ENCODE assay signal across 12 cellular contexts in the genomic region with DNA sequence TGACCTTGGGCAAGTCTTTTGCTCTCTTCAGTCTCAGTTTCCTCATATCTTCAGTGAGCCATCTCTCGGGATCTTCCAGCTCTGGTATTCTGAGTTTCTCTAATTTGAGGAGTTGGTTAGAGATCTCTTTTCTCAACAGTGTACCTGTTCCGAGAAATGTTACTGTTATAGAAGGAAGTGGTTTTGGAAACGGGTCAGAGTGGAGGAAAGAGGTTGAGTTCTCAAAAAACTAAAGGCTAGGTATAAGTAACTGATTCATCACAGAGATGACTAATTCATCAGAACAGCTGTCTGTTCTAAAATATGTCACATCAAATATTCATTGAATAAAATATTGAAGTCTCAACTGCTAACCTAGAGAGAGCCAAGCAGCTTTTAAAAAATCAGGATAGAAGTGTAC.
DNase-seq lines count a peak whose midpoint lies in the region; ATAC-seq and TF ChIP-seq lines count a peak whose summit lies in the region.
"Had no signal": no experiment of that assay in that cellular context is flagged by ENCODE, and none has a peak within 500 bp of the region (broad histone marks: within the 10 kb centered on the region; RNA-seq: fewer than 3 reads in every experiment).

No MANE protein-coding gene starts in this region.

- no peaks in the 10 kb centered on the region for H3K36me3 ChIP-seq in neural progenitor cell

- H3K4me3 Mint-ChIP-seq in chondrocyte (ENCODE audit: unreplicated experiment) (no peak overlapping the region), neural progenitor cell (no peak overlapping the region)

- H3K4me1 Mint-ChIP-seq in chondrocyte (ENCODE audit: low read depth) (peaks cover 56% of the 10 kb centered on the region), neural progenitor cell (peaks cover 2% of the 10 kb centered on the region)

- H3K9me3 ChIP-seq in neural progenitor cell (ENCODE audit: low read depth): no peaks in the 10 kb centered on the region
- H3K9me3 ChIP-seq: thoracic aorta had no signal

- no peaks in the 10 kb centered on the region for H3F3A ChIP-seq in neural progenitor cell (ENCODE audit: low read depth)

- H3K4me3 ChIP-seq in GM12865 (ENCODE audit: low read depth, low read length): no peak overlapping the region
- H3K4me3 ChIP-seq in neural progenitor cell: no peak overlapping the region
- H3K4me3 ChIP-seq: K562, skin epidermis, thoracic aorta had no signal

- H3K27me3 Mint-ChIP-seq in chondrocyte (ENCODE audit: low read depth): no peaks in the 10 kb centered on the region
- peaks cover 2% of the 10 kb centered on the region for H3K27me3 Mint-ChIP-seq in neural progenitor cell (ENCODE audit: insufficient read depth, low read depth)

- H3K4me2 ChIP-seq in neural progenitor cell: no peak overlapping the region

- TF ChIP-seq CTCF in GM12865 (IDR thresholded peaks at IDR 0.05; ENCODE audit: insufficient read depth, low read depth, low read length, missing control alignments) (no peak), chondrocyte (IDR thresholded peaks at IDR 0.05) (no peak), GM20000 (IDR thresholded peaks at IDR 0.05; ENCODE audit: extremely low read depth, missing control alignments) (no peak), neural progenitor cell (IDR thresholded peaks at IDR 0.05) (no peak)

- ATAC-seq in GM19463 (IDR thresholded peaks at IDR 0.05; ENCODE audit: unreplicated experiment): peak; percentile 55
- ATAC-seq: K562 had no signal

- H2AFZ ChIP-seq in neural progenitor cell (replicated peaks): no peak overlapping the region

- H3K27me3 ChIP-seq in neural progenitor cell: no peaks in the 10 kb centered on the region

- H3K27ac ChIP-seq in neural progenitor cell: no peak overlapping the region
- H3K27ac ChIP-seq: skin epidermis, thoracic aorta had no signal

- H4K20me1 ChIP-seq in neural progenitor cell (ENCODE audit: low read depth): no peaks in the 10 kb centered on the region

- H3K79me2 ChIP-seq in neural progenitor cell (ENCODE audit: low read depth): no peaks in the 10 kb centered on the region

- H3K36me3 Mint-ChIP-seq in chondrocyte (ENCODE audit: low read depth) (peaks cover 12% of the 10 kb centered on the region), neural progenitor cell (no peaks in the 10 kb centered on the region)

- H3K9me3 Mint-ChIP-seq in chondrocyte (ENCODE audit: low read depth) (no peaks in the 10 kb centered on the region), neural progenitor cell (no peaks in the 10 kb centered on the region)

- peak overlapping the region; percentile 90 for H3K27ac Mint-ChIP-seq in chondrocyte (ENCODE audit: unreplicated experiment)
- no peak overlapping the region for H3K27ac Mint-ChIP-seq in neural progenitor cell

- H3K4me1 ChIP-seq in neural progenitor cell: peaks cover 1% of the 10 kb centered on the region

- DNase-seq in GM12865 (ENCODE audit: low read depth) (peak; percentile 22), HT1080 (ENCODE audit: low read depth) (peak; percentile 60), chondrocyte (ENCODE audit: low spot score) (no peak), GM20000 (ENCODE audit: low spot score) (no peak), neural progenitor cell (ENCODE audit: low spot score) (no peak), NCI-H2196 treated with DMSO at 0.1 percent for 48 hours (lab: John Stamatoyannopoulos, UW; ENCODE audit: unreplicated experiment) (no peak)
- DNase-seq in stimulated activated CD4-positive, alpha-beta T cell treated with anti-CD3 and anti-CD28 coated beads, Interleukin-1b, Interleukin-23, amount 100 ng/mL, for 48 hours: no peak
- DNase-seq: effector CD4-positive, alpha-beta T cell had no signal

- H3K9ac ChIP-seq in neural progenitor cell: no peak overlapping the region

Comparison
In these comparisons a context has a peak if more than half of its experiments do, and no peak if none do; other contexts are left out.
1. DNase-seq: peak in GM12865 (single experiment) and HT1080 (single experiment); none in chondrocyte (single experiment), GM20000 (single experiment), neural progenitor cell (single experiment), NCI-H2196 treated with DMSO at 0.1 percent for 48 hours (single experiment) and stimulated activated CD4-positive, alpha-beta T cell treated with anti-CD3 and anti-CD28 coated beads, Interleukin-1b, Interleukin-23, amount 100 ng/mL, for 48 hours (single experiment).